In genomic region chrX:77937291-77937690, GRCh38 we compare ENCODE assay signal across 19 cellular contexts. TPM values are rescaled to one million over a fixed set of nuclear protein-coding genes. Genes with fewer than 3 reads are reported as not detected.
DNase-seq lines count a peak whose midpoint lies in the region; ATAC-seq, FAIRE-seq and TF ChIP-seq lines count a peak whose summit lies in the region.
"Had no signal": no experiment of that assay in that cellular context is flagged by ENCODE, and none has a peak within 500 bp of the region (broad histone marks: within the 10 kb centered on the region; RNA-seq: fewer than 3 reads in every experiment).

No MANE protein-coding gene starts in this region.

- no peaks in the 10 kb centered on the region for H3K27me3 ChIP-seq in body of pancreas
- H3K27me3 ChIP-seq: vagina had no signal

- H3K4me1 ChIP-seq in body of pancreas: peaks cover 23% of the 10 kb centered on the region
- H3K4me1 ChIP-seq: vagina had no signal

- H3K36me3 ChIP-seq in body of pancreas (replicated peaks in 1 of 2; ENCODE audit: insufficient read depth in 1 of 2, low read depth in 2 of 2): no peaks in the 10 kb centered on the region
- H3K36me3 ChIP-seq: vagina had no signal

- peak; percentile 92 for ATAC-seq in body of pancreas

- no peak for TF ChIP-seq POLR2A in body of pancreas (IDR thresholded peaks at IDR 0.05)

- peak overlapping the region in 3 of 4 donors; percentile 32 to 57 (median 53) for H3K27ac ChIP-seq in body of pancreas
- H3K27ac ChIP-seq: vagina had no signal

- intact Hi-C loops in body of pancreas (cut with DNase I): no loop called here

- 20 to 26% methylated on average over 3 of the region's 3 CpGs for WGBS in body of pancreas, 2 donors

- peak; percentile 41 for DNase-seq in Caki2 (ENCODE audit: low read depth)
- peak; percentile 80 for DNase-seq in M059J (ENCODE audit: low read depth)
- DNase-seq in body of pancreas: no peak
- DNase-seq in DMS153 treated with DMSO at 0.1 percent for 48 hours (lab: John Stamatoyannopoulos, UW; ENCODE audit: unreplicated experiment): no peak
- DNase-seq in germinal center (ENCODE audit: low spot score): no peak
- DNase-seq in NCI-H2171 treated with DMSO at 0.1 percent for 48 hours (lab: John Stamatoyannopoulos, UW): no peak
- DNase-seq in NCI-H2029 (lab: John Stamatoyannopoulos, UW): no peak
- DNase-seq: activated CD4-positive, CD25-positive, alpha-beta regulatory T cell treated with anti-CD3 and anti-CD28 coated beads, Interleukin-2, amount 50 U/mL, for 72 hours; activated CD8-positive, alpha-beta memory T cell treated with anti-CD3 and anti-CD28 coated beads, Interleukin-2, amount 50 U/mL, for 4 hours; activated naive CD4-positive, alpha-beta T cell treated with anti-CD3 and anti-CD28 coated beads, Interleukin-2, amount 50 U/mL, for 16 hours; H9; midbrain; NCI-H1436 treated with DMSO at 0.1 percent for 48 hours; NCI-H526; RPMI8226; stimulated activated naive CD4-positive, alpha-beta T cell treated with Interleukin-2 at 50 U/mL for 16 hours had no signal

- FAIRE-seq in islet of Langerhans (lab: Jason Lieb, UNC): peak; percentile 36

- H3K4me3 ChIP-seq in body of pancreas: no peak overlapping the region
- H3K4me3 ChIP-seq: vagina had no signal

- no peak for TF ChIP-seq CTCF in body of pancreas (IDR thresholded peaks at IDR 0.05)

- in situ Hi-C loops in Caki2 (cut with HindIII; ENCODE audit: low pct_unique_long_range_greater_than_20kb, low sequenced_read_pairs): no loop called here

- H3K9me3 ChIP-seq in body of pancreas: no peaks in the 10 kb centered on the region
- H3K9me3 ChIP-seq: vagina had no signal

RNA-seq across cellular contexts. Expression of gene ATP7A, which starts 26.8 kb away (rescaled TPM):
- total RNA-seq in Caki2 (2014; rRNA removed; shearing (Covaris generic); ENCODE audit: low replicate concordance): 7.4 and 8.9 TPM in 2 replicates
- 9.8 and 12.8 TPM in 2 replicates for total RNA-seq in M059J (2014; rRNA removed; shearing (Covaris generic))
- 1 to 10 TPM; 7.3 to 9.9 TPM for total RNA-seq in body of pancreas

RNA-seq across cellular contexts. Expression of gene PGAM4, which starts 32.1 kb away (rescaled TPM):
- not detected in 2 replicates for total RNA-seq in Caki2 (2014; rRNA removed; shearing (Covaris generic); ENCODE audit: low replicate concordance)
- not detected in 2 replicates for total RNA-seq in M059J (2014; rRNA removed; shearing (Covaris generic))
- not detected for total RNA-seq in body of pancreas
- total RNA-seq: chondrocyte, vagina had no signal

RNA-seq across cellular contexts. Expression of gene COX7B, which starts 38.0 kb away (rescaled TPM):
- 450 and 597 TPM in 2 replicates for total RNA-seq in Caki2 (2014; rRNA removed; shearing (Covaris generic); ENCODE audit: low replicate concordance)
- 890 and 1,130 TPM in 2 replicates for total RNA-seq in M059J (2014; rRNA removed; shearing (Covaris generic))
- total RNA-seq in body of pancreas: 100 to 1,000 TPM; 150 to 190 TPM

RNA-seq across cellular contexts. Expression of gene MAGT1, which starts 42.1 kb away (rescaled TPM):
- 84.0 and 99.7 TPM in 2 replicates for total RNA-seq in Caki2 (2014; rRNA removed; shearing (Covaris generic); ENCODE audit: low replicate concordance)
- 133 and 198 TPM in 2 replicates for total RNA-seq in M059J (2014; rRNA removed; shearing (Covaris generic))
- total RNA-seq in body of pancreas: 10 to 100 TPM; 31.1 to 33.0 TPM

Comparison
In these comparisons a context has a peak if more than half of its experiments do, and no peak if none do; other contexts are left out.
1. DNase-seq: peak in Caki2 (single experiment) and M059J (single experiment); none in body of pancreas (0 of 4), DMS153 treated with DMSO at 0.1 percent for 48 hours (single experiment), germinal center (single experiment), NCI-H2171 treated with DMSO at 0.1 percent for 48 hours (single experiment) and NCI-H2029 (single experiment).